ENCODE assay signal across 25 cellular contexts in genomic region chr6:40152196-40152595, GRCh38.
"Had no signal": no experiment of that assay in that cellular context is flagged by ENCODE, and none has a peak within 500 bp of the region (broad histone marks: within the 10 kb centered on the region; RNA-seq: fewer than 3 reads in every experiment).

No MANE protein-coding gene starts in this region.

- H3K9me3 Mint-ChIP-seq: endodermal cell had no signal

- DNase-seq: colonic mucosa; cortex of kidney; dermis blood vessel endothelial cell; dorsolateral prefrontal cortex; effector CD4-positive, alpha-beta T cell; effector CD8-positive, alpha-beta T cell; effector memory CD4-positive, alpha-beta T cell; effector memory CD8-positive, alpha-beta T cell; endodermal cell; erythroblast; esophagus squamous epithelium; foreskin fibroblast; foreskin keratinocyte; foreskin melanocyte; gastrocnemius medialis; glutamatergic neuron; head of caudate nucleus; heart left ventricle; heart right ventricle had no signal

- H3K27me3 ChIP-seq: colonic mucosa, esophagus squamous epithelium, foreskin keratinocyte had no signal

- H3K36me3 ChIP-seq: colonic mucosa, esophagus muscularis mucosa, esophagus squamous epithelium, gastrocnemius medialis, gastroesophageal sphincter, heart left ventricle, heart right ventricle had no signal

- H3K4me3 Mint-ChIP-seq: dendritic cell treated with granulocyte-macrophage colony-stimulating factor and Interleukin-4, amounts not matched to agents 40 ng/mL and 50 ng/mL, for 4 days; effector memory CD8-positive, alpha-beta T cell; endodermal cell had no signal

- H3K4me1 ChIP-seq: colonic mucosa, esophagus muscularis mucosa, esophagus squamous epithelium, foreskin keratinocyte, gastrocnemius medialis, gastroesophageal sphincter, heart left ventricle, heart right ventricle had no signal

- H3K9me3 ChIP-seq: colonic mucosa, esophagus muscularis mucosa, esophagus squamous epithelium, gastrocnemius medialis, gastroesophageal sphincter, heart left ventricle had no signal

- H3K4me1 Mint-ChIP-seq: endodermal cell had no signal

- H3K27ac Mint-ChIP-seq: dendritic cell treated with granulocyte-macrophage colony-stimulating factor and Interleukin-4, amounts not matched to agents 40 ng/mL and 50 ng/mL, for 4 days; effector memory CD8-positive, alpha-beta T cell; endodermal cell had no signal

- H3K27ac ChIP-seq: colonic mucosa, coronary artery, dorsolateral prefrontal cortex, epithelial cell of prostate, esophagus muscularis mucosa, esophagus squamous epithelium, foreskin keratinocyte, gastrocnemius medialis, gastroesophageal sphincter, heart left ventricle, heart right ventricle had no signal

- ATAC-seq: effector memory CD8-positive, alpha-beta T cell; esophagus mucosa; foreskin keratinocyte; gastrocnemius medialis; gastroesophageal sphincter; heart left ventricle; heart right ventricle had no signal

- H3K4me3 ChIP-seq: colonic mucosa, coronary artery, dorsolateral prefrontal cortex, esophagus muscularis mucosa, esophagus squamous epithelium, gastrocnemius medialis, gastroesophageal sphincter, heart left ventricle, heart right ventricle had no signal
